Comparison of ENCODE assay signal across 14 cellular contexts in genomic region chr20:47328841-47329448, GRCh38. TPM values are rescaled to one million over a fixed set of nuclear protein-coding genes. Genes with fewer than 3 reads are reported as not detected.
DNase-seq lines count a peak whose midpoint lies in the region; ATAC-seq and TF ChIP-seq lines count a peak whose summit lies in the region.
"Had no signal": no experiment of that assay in that cellular context is flagged by ENCODE, and none has a peak within 500 bp of the region (broad histone marks: within the 10 kb centered on the region; RNA-seq: fewer than 3 reads in every experiment).

No MANE protein-coding gene starts in this region.

- peaks cover 5 to 42% (median 35%) of the 10 kb centered on the region in 5 donors for H3K36me3 Mint-ChIP-seq in naive thymus-derived CD4-positive, alpha-beta T cell

- CTCF ChIA-PET in PC-9 (lab: Charles Lee), result interaction anchor here (0.7 kb wide), 1 partner anchor 52 kb away, joined by 3 read pairs; no protein-coding TSS in a partner anchor
- CTCF ChIA-PET in naive thymus-derived CD4-positive, alpha-beta T cell (lab: Charles Lee), result interaction anchor here (0.7 kb wide), 1 partner anchor 347 kb away, joined by 5 read pairs; no protein-coding TSS in a partner anchor

- H3K9me3 ChIP-seq in PC-9 (ENCODE audit: insufficient read depth, low read depth) (no peaks in the 10 kb centered on the region), lung (ENCODE audit: control insufficient read depth in 2 of 2, insufficient read depth in 1 of 2, low read length in 1 of 2) (peaks cover 0 to 3% of the 10 kb centered on the region in 2 donors)
- no peaks in the 10 kb centered on the region for H3K9me3 ChIP-seq in naive thymus-derived CD4-positive, alpha-beta T cell (ENCODE audit: control insufficient read depth in 2 of 3, low read length in 3 of 3)

- H3K27me3 ChIP-seq in PC-9 (ENCODE audit: insufficient read depth, low read depth) (no peaks in the 10 kb centered on the region), dorsolateral prefrontal cortex (no peaks in the 10 kb centered on the region), lung (ENCODE audit: control insufficient read depth, insufficient read depth) (no peaks in the 10 kb centered on the region)
- no peaks in the 10 kb centered on the region for H3K27me3 ChIP-seq in naive thymus-derived CD4-positive, alpha-beta T cell (ENCODE audit: control insufficient read depth in 2 of 2, insufficient read depth in 2 of 2, low read length in 2 of 2)

- H3K79me2 ChIP-seq in PC-9 (ENCODE audit: low read depth), result peaks cover 99% of the 10 kb centered on the region

- intact Hi-C loops in PC-9 (cut with micrococcal nuclease; ENCODE audit: unreplicated experiment), result no loop called here
- intact Hi-C loops in dorsolateral prefrontal cortex (cut with DNase I), result no loop called here
- intact Hi-C loops in naive thymus-derived CD4-positive, alpha-beta T cell (cut with micrococcal nuclease), result no loop called here

- H3K9me2 ChIP-seq in PC-9 (ENCODE audit: insufficient read depth), result no peaks in the 10 kb centered on the region

- H3K4me1 Mint-ChIP-seq in naive thymus-derived CD4-positive, alpha-beta T cell, result peaks cover 34 to 78% (median 67%) of the 10 kb centered on the region in 7 donors

- H3K4me3 ChIP-seq in PC-9, result no peak overlapping the region
- no peak overlapping the region for H3K4me3 ChIP-seq in dorsolateral prefrontal cortex
- no peak overlapping the region for H3K4me3 ChIP-seq in lung
- H3K4me3 ChIP-seq in naive thymus-derived CD4-positive, alpha-beta T cell (ENCODE audit: low read length), result no peak overlapping the region

- POLR2A ChIA-PET in PC-9 (lab: Charles Lee; ENCODE audit: unreplicated experiment), result interaction anchor here (1.0 kb wide), 1 partner anchor 30 kb away, joined by 8 read pairs; no protein-coding TSS in a partner anchor
- POLR2A ChIA-PET in naive thymus-derived CD4-positive, alpha-beta T cell (lab: Charles Lee), result interaction anchor here (0.7 to 1.3 kb wide), 4 partner anchors 11 to 27 kb away, joined by 3 to 6 read pairs (median 4); no protein-coding TSS in a partner anchor

- H4K20me1 ChIP-seq in PC-9 (ENCODE audit: insufficient read depth), result 0 out of 2 replicates have a peak, but pooled peaks cover 4% of the 10 kb centered on the region

- H3K9me3 Mint-ChIP-seq in naive thymus-derived CD4-positive, alpha-beta T cell, result no peaks in the 10 kb centered on the region
- H3K9me3 Mint-ChIP-seq: activated B cell treated with CpG ODN at 0.5 μM for 24 hours; activated T-helper 2 cell treated with anti-CD3 and anti-CD28 coated beads, Interferon-gamma antibody, Interleukin-2, Interleukin-4, amounts not matched to agents 10 μg/mL and 5 μg/mL and 100 μg/mL, durations not matched to agents 14 hours and 24 hours and 36 hours had no signal

- H3K4me1 ChIP-seq in PC-9 (replicated peaks; ENCODE audit: insufficient read depth) (peaks cover 88% of the 10 kb centered on the region), lung (ENCODE audit: control insufficient read depth in 2 of 2, insufficient read depth in 2 of 2, low read length in 2 of 2) (peaks cover 27 to 29% of the 10 kb centered on the region in 2 donors)
- H3K4me1 ChIP-seq in naive thymus-derived CD4-positive, alpha-beta T cell (ENCODE audit: control insufficient read depth in 2 of 2, insufficient read depth in 2 of 2, low read length in 2 of 2), result no peaks in the 10 kb centered on the region

- H3K27me3 Mint-ChIP-seq in naive thymus-derived CD4-positive, alpha-beta T cell, result no peaks in the 10 kb centered on the region
- H3K27me3 Mint-ChIP-seq: activated B cell treated with CpG ODN at 0.5 μM for 24 hours had no signal

- no peak overlapping the region for H3K4me2 ChIP-seq in PC-9

- no peak for TF ChIP-seq CTCF in PC-9 (conservative IDR thresholded peaks at IDR 0.05)
- TF ChIP-seq CTCF in dorsolateral prefrontal cortex (IDR thresholded peaks at IDR 0.05 in 54 of 56, conservative IDR thresholded peaks at IDR 0.05 in 2 of 56; ENCODE audit: low read depth in 1 of 56, partially characterized antibody in 56 of 56), result no peak
- TF ChIP-seq CTCF in lung (IDR thresholded peaks at IDR 0.05; ENCODE audit: control extremely low read depth, extremely low read depth), result no peak

- H3K4me3 Mint-ChIP-seq in naive thymus-derived CD4-positive, alpha-beta T cell, result no peak overlapping the region
- H3K4me3 Mint-ChIP-seq: activated B cell treated with CpG ODN at 0.5 μM for 24 hours had no signal

- DNase-seq in PC-9, result no peak
- DNase-seq in dorsolateral prefrontal cortex, result no peak
- no peak for DNase-seq in lung (ENCODE audit: low spot score)
- peak; percentile 44 for DNase-seq in superior temporal gyrus (ENCODE audit: extremely low spot score)
- no peak for DNase-seq in naive thymus-derived CD4-positive, alpha-beta T cell
- DNase-seq in mesenteric fat pad (ENCODE audit: low spot score), result no peak
- no peak for DNase-seq in RPMI8226
- DNase-seq: activated B cell treated with CpG ODN at 0.5 μM for 24 hours, cerebellar nuclear complex, COR-L47, kidney glomerular epithelial cell, retina had no signal

- no peak for ATAC-seq in lung (ENCODE audit: insufficient read depth, low FRiP score)
- ATAC-seq in naive thymus-derived CD4-positive, alpha-beta T cell, result no peak
- ATAC-seq in HG03442 (IDR thresholded peaks at IDR 0.05; ENCODE audit: unreplicated experiment), result no peak

- BruUV-seq in PC-9 (replicated peaks; lab: Mats Ljungman, UMichigan), result no TSS peak

- no peak overlapping the region for H2AFZ ChIP-seq in PC-9

- H3K27ac ChIP-seq in PC-9 (0 out of 2 replicates have a peak overlapping the region, but pooled peaks have one; percentile 11), dorsolateral prefrontal cortex (peak overlapping the region in 58 of 59 donors; percentile 41 to 100 (median 97)), lung (ENCODE audit: low read depth in 1 of 2, low read length in 1 of 2) (peak overlapping the region; percentile 56 to 67)
- no peak overlapping the region for H3K27ac ChIP-seq in naive thymus-derived CD4-positive, alpha-beta T cell (ENCODE audit: low read depth, low read length)

- peaks cover 46% of the 10 kb centered on the region for H3F3A ChIP-seq in PC-9 (ENCODE audit: insufficient read depth, low read depth)

- H3K27ac Mint-ChIP-seq in naive thymus-derived CD4-positive, alpha-beta T cell, result peak overlapping the region in 4 of 9 donors; percentile 33 to 76 (median 70)
- H3K27ac Mint-ChIP-seq: activated B cell treated with CpG ODN at 0.5 μM for 24 hours; activated T-helper 2 cell treated with anti-CD3 and anti-CD28 coated beads, Interferon-gamma antibody, Interleukin-2, Interleukin-4, amounts not matched to agents 10 μg/mL and 5 μg/mL and 100 μg/mL, durations not matched to agents 14 hours and 24 hours and 36 hours had no signal

- H3K36me3 ChIP-seq in PC-9 (ENCODE audit: low read depth), result peaks cover 56% of the 10 kb centered on the region
- peaks cover 0 to 3% of the 10 kb centered on the region in 2 donors for H3K36me3 ChIP-seq in lung (ENCODE audit: control insufficient read depth in 2 of 2, insufficient read depth in 2 of 2, low read length in 2 of 2)
- H3K36me3 ChIP-seq in naive thymus-derived CD4-positive, alpha-beta T cell (ENCODE audit: control insufficient read depth in 2 of 3, insufficient read depth in 3 of 3, low read length in 3 of 3), result peaks cover 0 to 24% (median 7%) of the 10 kb centered on the region in 3 experiments

- 78 to 79% methylated on average over 7 of the region's 7 CpGs for WGBS in lung, 2 donors

RNA-seq across cellular contexts. Expression of gene ZMYND8, which starts 27.6 kb away (rescaled TPM):
- 72.3 and 107 TPM in 2 replicates for total RNA-seq in PC-9 (2021)
- total RNA-seq in dorsolateral prefrontal cortex, result 100 to 1,000 TPM in 82 of 120 experiments, 10 to 100 TPM in 38; 67.0 to 236 (median 109) TPM
- 10 to 100 TPM; 45.2 to 46.4 TPM for total RNA-seq in lung
- 10 to 100 TPM; 14.2 to 15.1 TPM for polyA plus RNA-seq in lung
- 10 to 100 TPM; 54.5 to 83.0 (median 68.5) TPM for total RNA-seq in naive thymus-derived CD4-positive, alpha-beta T cell
- 10 to 100 TPM; 12.7 to 28.7 TPM for polyA plus RNA-seq in naive thymus-derived CD4-positive, alpha-beta T cell
- total RNA-seq in mesenteric fat pad, result 23.1 TPM
